Comparison of ENCODE assay signal across 8 cellular contexts in the genomic region with DNA sequence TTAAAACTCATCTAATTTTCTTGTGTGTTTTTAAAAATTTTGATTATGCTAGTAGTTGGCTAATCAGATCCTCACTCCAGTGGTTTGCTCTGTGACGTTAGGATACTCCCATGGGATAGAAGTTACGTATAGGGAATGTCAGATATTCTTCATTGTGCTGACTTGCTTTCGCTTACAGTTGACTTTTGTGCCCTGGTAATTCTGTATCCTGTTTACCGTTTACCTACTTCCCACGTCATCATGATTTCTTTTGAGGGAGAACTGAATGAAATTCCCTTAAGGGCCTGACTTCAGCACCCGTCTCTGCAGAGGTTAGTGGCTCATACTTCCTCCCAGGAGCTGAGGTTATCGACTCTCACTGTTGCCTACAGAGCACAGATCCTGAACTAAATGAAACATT. TPM values are rescaled to one million over a fixed set of nuclear protein-coding genes. Genes with fewer than 3 reads are reported as not detected.
DNase-seq lines count a peak whose midpoint lies in the region; ATAC-seq, FAIRE-seq and TF ChIP-seq lines count a peak whose summit lies in the region.

No MANE protein-coding gene starts in this region.

- intact Hi-C loops in activated CD4-positive, alpha-beta memory T cell treated with anti-CD3 and anti-CD28 coated beads for 36 hours (cut with micrococcal nuclease), result loop anchor here (5.0 kb wide), 2 partner anchors 268 to 812 kb away; partner anchors contain the start of genes ABCA5 and AMZ2

- H3K36me3 ChIP-seq in astrocyte (ENCODE audit: insufficient read depth, low read length) (peaks cover 29% of the 10 kb centered on the region), thoracic aorta (peaks cover 19% of the 10 kb centered on the region)

- no peak overlapping the region for H3K27ac Mint-ChIP-seq in activated CD4-positive, alpha-beta memory T cell treated with anti-CD3 and anti-CD28 coated beads, Interleukin-2, amount 10 ng/mL, durations not matched to agents 7 days and 5 days
- no peak overlapping the region for H3K27ac Mint-ChIP-seq in activated CD4-positive, alpha-beta memory T cell treated with anti-CD3 and anti-CD28 coated beads for 36 hours
- peak overlapping the region; percentile 22 for H3K27ac Mint-ChIP-seq in astrocyte (ENCODE audit: unreplicated experiment)

- H3K9me3 ChIP-seq in astrocyte (ENCODE audit: insufficient read depth, low read depth, low read length), result no peaks in the 10 kb centered on the region
- no peaks in the 10 kb centered on the region for H3K9me3 ChIP-seq in thoracic aorta

- peaks cover 66% of the 10 kb centered on the region for H4K20me1 ChIP-seq in astrocyte (ENCODE audit: insufficient read depth, low read length)

- peak overlapping the region; percentile 95 for H3K4me3 ChIP-seq in astrocyte (ENCODE audit: insufficient read depth, low read depth, low read length)
- peak overlapping the region; percentile 98 for H3K4me3 ChIP-seq in thoracic aorta

- H3K27me3 ChIP-seq in astrocyte (ENCODE audit: insufficient read depth, low read length) (no peaks in the 10 kb centered on the region), thoracic aorta (replicated peaks; ENCODE audit: insufficient read depth) (no peaks in the 10 kb centered on the region)

- no peak for ATAC-seq in thoracic aorta (ENCODE audit: insufficient number of reproducible peaks, low FRiP score, low read depth)
- no peak for ATAC-seq in HG02571 (IDR thresholded peaks at IDR 0.05; ENCODE audit: unreplicated experiment)
- no peak for ATAC-seq in HG03565 (IDR thresholded peaks at IDR 0.05; ENCODE audit: unreplicated experiment)

- DNase-seq in activated CD4-positive, alpha-beta memory T cell treated with anti-CD3 and anti-CD28 coated beads, Interleukin-2, amount 10 ng/mL, durations not matched to agents 7 days and 5 days, result no peak
- DNase-seq in activated CD4-positive, alpha-beta memory T cell treated with anti-CD3 and anti-CD28 coated beads for 36 hours, result no peak
- DNase-seq in astrocyte (ENCODE audit: low read depth) (peak; percentile 56), kidney glomerular epithelial cell (lab: John Stamatoyannopoulos, UW) (peak; percentile 43), thoracic aorta (ENCODE audit: low spot score) (no peak), NCI-H446 treated with DMSO at 0.1 percent for 48 hours (lab: John Stamatoyannopoulos, UW) (no peak)

- CTCF ChIA-PET in activated CD4-positive, alpha-beta memory T cell treated with anti-CD3 and anti-CD28 coated beads, Interleukin-2, amount 10 ng/mL, durations not matched to agents 7 days and 5 days (lab: Charles Lee), result no interaction called here
- CTCF ChIA-PET in activated CD4-positive, alpha-beta memory T cell treated with anti-CD3 and anti-CD28 coated beads for 36 hours (lab: Charles Lee), result interaction anchor here (2.0 kb wide), 1 partner anchor 19 kb away, joined by 4 read pairs; no protein-coding TSS in a partner anchor

- TF ChIP-seq CTCF in astrocyte (IDR thresholded peaks at IDR 0.05; ENCODE audit: insufficient read depth, low read depth, low read length), result no peak
- TF ChIP-seq CTCF in thoracic aorta (IDR thresholded peaks at IDR 0.05), result no peak

- peak overlapping the region; percentile 99 for H3K9ac ChIP-seq in astrocyte (ENCODE audit: low read length)

- H3K27ac ChIP-seq in astrocyte (ENCODE audit: low read depth, low read length) (peak overlapping the region; percentile 95), thoracic aorta (peak overlapping the region; percentile 23 to 99)

- H2AFZ ChIP-seq in astrocyte (ENCODE audit: low read depth, low read length), result no peak overlapping the region

- peak overlapping the region; percentile 98 for H3K4me2 ChIP-seq in astrocyte (ENCODE audit: low read length)

- FAIRE-seq in astrocyte (lab: Jason Lieb, UNC), result no peak

- peaks cover 76% of the 10 kb centered on the region for H3K79me2 ChIP-seq in astrocyte (ENCODE audit: insufficient read depth, low read length)

- H3K4me3 Mint-ChIP-seq in activated CD4-positive, alpha-beta memory T cell treated with anti-CD3 and anti-CD28 coated beads, Interleukin-2, amount 10 ng/mL, durations not matched to agents 7 days and 5 days, result peak overlapping the region; percentile 98
- H3K4me3 Mint-ChIP-seq in activated CD4-positive, alpha-beta memory T cell treated with anti-CD3 and anti-CD28 coated beads for 36 hours, result no peak overlapping the region
- peak overlapping the region; percentile 98 for H3K4me3 Mint-ChIP-seq in astrocyte (ENCODE audit: unreplicated experiment)

- H3K36me3 Mint-ChIP-seq in activated CD4-positive, alpha-beta memory T cell treated with anti-CD3 and anti-CD28 coated beads, Interleukin-2, amount 10 ng/mL, durations not matched to agents 7 days and 5 days (ENCODE audit: low read depth), result peaks cover 60% of the 10 kb centered on the region
- peaks cover 46% of the 10 kb centered on the region for H3K36me3 Mint-ChIP-seq in activated CD4-positive, alpha-beta memory T cell treated with anti-CD3 and anti-CD28 coated beads for 36 hours
- peaks cover 20% of the 10 kb centered on the region for H3K36me3 Mint-ChIP-seq in astrocyte (ENCODE audit: low read depth, unreplicated experiment)

- no peaks in the 10 kb centered on the region for H3K27me3 Mint-ChIP-seq in activated CD4-positive, alpha-beta memory T cell treated with anti-CD3 and anti-CD28 coated beads, Interleukin-2, amount 10 ng/mL, durations not matched to agents 7 days and 5 days
- H3K27me3 Mint-ChIP-seq in activated CD4-positive, alpha-beta memory T cell treated with anti-CD3 and anti-CD28 coated beads for 36 hours, result no peaks in the 10 kb centered on the region
- no peaks in the 10 kb centered on the region for H3K27me3 Mint-ChIP-seq in astrocyte (ENCODE audit: low read depth, unreplicated experiment)

- H3K9me3 Mint-ChIP-seq in activated CD4-positive, alpha-beta memory T cell treated with anti-CD3 and anti-CD28 coated beads, Interleukin-2, amount 10 ng/mL, durations not matched to agents 7 days and 5 days, result no peaks in the 10 kb centered on the region
- H3K9me3 Mint-ChIP-seq in activated CD4-positive, alpha-beta memory T cell treated with anti-CD3 and anti-CD28 coated beads for 36 hours, result no peaks in the 10 kb centered on the region
- H3K9me3 Mint-ChIP-seq in astrocyte (ENCODE audit: unreplicated experiment), result no peaks in the 10 kb centered on the region

- POLR2A ChIA-PET in activated CD4-positive, alpha-beta memory T cell treated with anti-CD3 and anti-CD28 coated beads, Interleukin-2, amount 10 ng/mL, durations not matched to agents 7 days and 5 days (lab: Charles Lee), result no interaction called here
- POLR2A ChIA-PET in activated CD4-positive, alpha-beta memory T cell treated with anti-CD3 and anti-CD28 coated beads for 36 hours (lab: Charles Lee), result no interaction called here

- peaks cover 53% of the 10 kb centered on the region for H3K4me1 Mint-ChIP-seq in activated CD4-positive, alpha-beta memory T cell treated with anti-CD3 and anti-CD28 coated beads, Interleukin-2, amount 10 ng/mL, durations not matched to agents 7 days and 5 days
- peaks cover 54% of the 10 kb centered on the region for H3K4me1 Mint-ChIP-seq in activated CD4-positive, alpha-beta memory T cell treated with anti-CD3 and anti-CD28 coated beads for 36 hours (ENCODE audit: low read depth)
- H3K4me1 Mint-ChIP-seq in astrocyte (ENCODE audit: low read depth, unreplicated experiment), result peaks cover 11% of the 10 kb centered on the region

- H3K4me1 ChIP-seq in astrocyte (ENCODE audit: insufficient read depth, low read length), result peaks cover 17% of the 10 kb centered on the region
- H3K4me1 ChIP-seq in thoracic aorta (ENCODE audit: control insufficient read depth in 1 of 2, low read depth in 2 of 2), result peaks cover 19 to 33% of the 10 kb centered on the region in 2 donors

RNA-seq across cellular contexts. Expression of gene PRKAR1A, which starts 2.6 kb away (rescaled TPM):
- total RNA-seq in activated CD4-positive, alpha-beta memory T cell treated with anti-CD3 and anti-CD28 coated beads, Interleukin-2, amount 10 ng/mL, durations not matched to agents 7 days and 5 days, result 100 to 1,000 TPM; 281 to 287 TPM
- 100 to 1,000 TPM; 221 to 229 TPM for total RNA-seq in activated CD4-positive, alpha-beta memory T cell treated with anti-CD3 and anti-CD28 coated beads for 36 hours
- 235 and 254 TPM in 2 replicates for total RNA-seq in astrocyte
- 100 to 1,000 TPM; 345 to 412 TPM for total RNA-seq in thoracic aorta

RNA-seq across cellular contexts. Expression of gene WIPI1, which starts 57.5 kb away (rescaled TPM):
- total RNA-seq in activated CD4-positive, alpha-beta memory T cell treated with anti-CD3 and anti-CD28 coated beads, Interleukin-2, amount 10 ng/mL, durations not matched to agents 7 days and 5 days, result 10 to 100 TPM; 60.0 to 62.7 TPM
- total RNA-seq in activated CD4-positive, alpha-beta memory T cell treated with anti-CD3 and anti-CD28 coated beads for 36 hours, result 10 to 100 TPM; 27.3 to 27.5 TPM
- 83.5 and 92.4 TPM in 2 replicates for total RNA-seq in astrocyte
- 10 to 100 TPM; 54.2 to 58.3 TPM for total RNA-seq in thoracic aorta

Comparison
In these comparisons a context has a peak if more than half of its experiments do, and no peak if none do; other contexts are left out.
1. DNase-seq: peak in astrocyte (single experiment) and kidney glomerular epithelial cell (single experiment); none in activated CD4-positive, alpha-beta memory T cell treated with anti-CD3 and anti-CD28 coated beads, Interleukin-2, amount 10 ng/mL, durations not matched to agents 7 days and 5 days (single experiment), activated CD4-positive, alpha-beta memory T cell treated with anti-CD3 and anti-CD28 coated beads for 36 hours (single experiment), thoracic aorta (single experiment) and NCI-H446 treated with DMSO at 0.1 percent for 48 hours (single experiment).